ENCODE assay signal across 9 cellular contexts in genomic region chr11:128587415-128587814, GRCh38. TPM values are rescaled to one million over a fixed set of nuclear protein-coding genes. Genes with fewer than 3 reads are reported as not detected.
DNase-seq lines count a peak whose midpoint lies in the region; ATAC-seq and TF ChIP-seq lines count a peak whose summit lies in the region.
"Had no signal": no experiment of that assay in that cellular context is flagged by ENCODE, and none has a peak within 500 bp of the region (broad histone marks: within the 10 kb centered on the region; RNA-seq: fewer than 3 reads in every experiment).

Gene ETS1, minus strand, starts transcription at chr11:128587558. Its CDS starts 14,428 bp downstream, at chr11:128573130.

- H3K79me2 ChIP-seq in mammary epithelial cell (ENCODE audit: insufficient read depth, low read length), result no peaks in the 10 kb centered on the region

- dilution Hi-C loops in mammary epithelial cell (cut with HindIII; ENCODE audit: low sequenced_read_pairs), result no loop called here

- H3K4me3 ChIP-seq in mammary epithelial cell (replicated peaks in 1 of 3; ENCODE audit: insufficient read depth in 1 of 3, low read depth in 2 of 3, low read length in 3 of 3) (peak within 1 kb of the TSS; percentile 38 to 50 (median 47)), lower leg skin (ENCODE audit: low read depth, poor library complexity, severe bottlenecking) (no peak within 1 kb of the TSS), upper lobe of left lung (peak within 1 kb of the TSS in 1 of 4 donors; percentile 16)
- H3K4me3 ChIP-seq: cardiac muscle cell had no signal

- ATAC-seq in upper lobe of left lung (ENCODE audit: low FRiP score in 2 of 2), result no peak
- no peak for ATAC-seq in HG03039 (IDR thresholded peaks at IDR 0.05; ENCODE audit: unreplicated experiment)
- no peak for ATAC-seq in HG03469 (IDR thresholded peaks at IDR 0.05; ENCODE audit: unreplicated experiment)

- CTCF ChIA-PET in activated CD8-positive, alpha-beta memory T cell treated with anti-CD3 and anti-CD28 coated beads for 36 hours (lab: Charles Lee), result no interaction called here
- CTCF ChIA-PET in mammary epithelial cell (lab: Charles Lee; ENCODE audit: low non-redundant PET), result no interaction called here

- peak within 1 kb of the TSS; percentile 35 for H3K9ac ChIP-seq in mammary epithelial cell (ENCODE audit: insufficient read depth, low read length)

- in situ Hi-C loops in mammary epithelial cell (cut with MboI; ENCODE audit: low sequenced_read_pairs in 2 of 2), result no loop called here

- H3K4me2 ChIP-seq in mammary epithelial cell (ENCODE audit: insufficient read depth, low read depth, low read length), result peak within 1 kb of the TSS; percentile 77

- no peak for TF ChIP-seq CTCF in mammary epithelial cell (conservative IDR thresholded peaks at IDR 0.05 in 1 of 2, IDR thresholded peaks at IDR 0.05 in 1 of 2; ENCODE audit: extremely low read depth in 1 of 2, insufficient read depth in 1 of 2, low read depth in 1 of 2, low read length in 2 of 2)
- TF ChIP-seq CTCF in lower leg skin (IDR thresholded peaks at IDR 0.05), result no peak
- no peak for TF ChIP-seq CTCF in upper lobe of left lung (IDR thresholded peaks at IDR 0.05)

- POLR2A ChIA-PET in activated CD8-positive, alpha-beta memory T cell treated with anti-CD3 and anti-CD28 coated beads for 36 hours (lab: Charles Lee), result no interaction called here

- H3K27ac ChIP-seq in mammary epithelial cell (ENCODE audit: insufficient read depth, low read depth, low read length) (no peak within 1 kb of the TSS), upper lobe of left lung (peak within 1 kb of the TSS in 1 of 4 donors; percentile 73)
- H3K27ac ChIP-seq: cardiac muscle cell had no signal

- H3K4me1 ChIP-seq in mammary epithelial cell (ENCODE audit: insufficient read depth, low read length) (peaks cover 19% of the 10 kb centered on the region), upper lobe of left lung (peaks cover 0 to 8% (median 3%) of the 10 kb centered on the region in 4 donors)

- no peaks in the 10 kb centered on the region for H3K36me3 ChIP-seq in mammary epithelial cell (ENCODE audit: insufficient read depth, low read length)
- H3K36me3 ChIP-seq in upper lobe of left lung, result no peaks in the 10 kb centered on the region
- H3K36me3 ChIP-seq: cardiac muscle cell had no signal

- H4K20me1 ChIP-seq in mammary epithelial cell (ENCODE audit: insufficient read depth, low read length), result no peaks in the 10 kb centered on the region

- 23% methylated on average over 4 of the region's 4 CpGs for WGBS in mammary epithelial cell (ENCODE audit: low coverage, missing lambda C conversion rate)
- WGBS in lower leg skin, 2 donors, result 28 to 30% methylated on average over 4 of the region's 4 CpGs
- WGBS in upper lobe of left lung, 2 donors, result 29 to 47% methylated on average over 4 of the region's 4 CpGs

- intact Hi-C loops in mammary epithelial cell (cut with micrococcal nuclease) (loop anchor here (2.0 kb wide), 1 partner anchor 227 kb away; no protein-coding TSS in a partner anchor), lower leg skin (cut with DNase I; ENCODE audit: low total_unique reads) (no loop called here)

- no peak for TF ChIP-seq EP300 in upper lobe of left lung (IDR thresholded peaks at IDR 0.05)

- H3K9me3 ChIP-seq in mammary epithelial cell (replicated peaks; ENCODE audit: insufficient read depth, low read length) (no peaks in the 10 kb centered on the region), upper lobe of left lung (no peaks in the 10 kb centered on the region)

- peak within 1 kb of the TSS; percentile 83 for H2AFZ ChIP-seq in mammary epithelial cell (ENCODE audit: low read depth, low read length)

- TF ChIP-seq POLR2A in lower leg skin (IDR thresholded peaks at IDR 0.05) (no peak), upper lobe of left lung (IDR thresholded peaks at IDR 0.05) (no peak)

- peaks cover 4% of the 10 kb centered on the region for H3K27me3 ChIP-seq in mammary epithelial cell (ENCODE audit: insufficient read depth, low read length)
- no peaks in the 10 kb centered on the region for H3K27me3 ChIP-seq in upper lobe of left lung

- DNase-seq in activated CD8-positive, alpha-beta memory T cell treated with anti-CD3 and anti-CD28 coated beads, Interleukin-2, amount 50 U/mL, for 4 hours, result no peak
- peak; percentile 36 for DNase-seq in mammary epithelial cell
- DNase-seq in lower leg skin (ENCODE audit: low spot score in 2 of 2), result no peak
- no peak for DNase-seq in upper lobe of left lung
- DNase-seq in CD1c-positive myeloid dendritic cell (ENCODE audit: extremely low spot score), result no peak

- BruUV-seq in mammary epithelial cell (replicated peaks; lab: Mats Ljungman, UMichigan), result no TSS peak

RNA-seq across cellular contexts. Expression of gene ETS1, which starts in this region (rescaled TPM):
- total RNA-seq in activated CD8-positive, alpha-beta memory T cell treated with anti-CD3 and anti-CD28 coated beads for 36 hours, result 100 to 1,000 TPM; 417 to 420 TPM
- total RNA-seq in mammary epithelial cell (100 to 1,000 TPM in 1 of 2 donors, 10 to 100 TPM in 1; 53.0 to 115 TPM), lower leg skin (10 to 100 TPM; 20.6 to 38.7 (median 21.8) TPM), upper lobe of left lung (100 to 1,000 TPM in 1 of 6 donors, 10 to 100 TPM in 5; 29.3 to 107 (median 79.0) TPM)
- polyA plus RNA-seq in mammary epithelial cell, result 40.7 TPM
- polyA minus RNA-seq in mammary epithelial cell, result 71.6 TPM
